Comparison of ENCODE assay signal across 13 cellular contexts in genomic region chr4:95835672-95836071, GRCh38. TPM values are rescaled to one million over a fixed set of nuclear protein-coding genes. Genes with fewer than 3 reads are reported as not detected.
DNase-seq lines count a peak whose midpoint lies in the region; ATAC-seq and TF ChIP-seq lines count a peak whose summit lies in the region.
"Had no signal": no experiment of that assay in that cellular context is flagged by ENCODE, and none has a peak within 500 bp of the region (broad histone marks: within the 10 kb centered on the region; RNA-seq: fewer than 3 reads in every experiment).

No MANE protein-coding gene starts in this region.

- no peak overlapping the region for H4K5ac ChIP-seq in H9 (ENCODE audit: insufficient read length, low read depth, low read length)

- intact Hi-C loops in colonic mucosa (cut with DNase I) = no loop called here

- H3K23ac ChIP-seq in H9 (ENCODE audit: insufficient read length, low read depth, low read length) = no peak overlapping the region

- no peak overlapping the region for H3K4ac ChIP-seq in H9 (ENCODE audit: low read depth, low read length)

- no peak overlapping the region for H2AK5ac ChIP-seq in H9 (ENCODE audit: insufficient read length, low read length)

- H2BK20ac ChIP-seq in H9 (ENCODE audit: low read depth, low read length, poor library complexity, severe bottlenecking) = no peak overlapping the region

- H3K27ac ChIP-seq in H9 (ENCODE audit: insufficient read length, low read depth, low read length) (no peak overlapping the region), RWPE2 (ENCODE audit: poor library complexity, severe bottlenecking) (no peak overlapping the region), colonic mucosa (no peak overlapping the region)

- no peak overlapping the region for H3K18ac ChIP-seq in H9 (ENCODE audit: insufficient read length, low read depth, low read length)

- H3K9me3 ChIP-seq in H9 (ENCODE audit: control insufficient read depth, low read depth, low read length) (no peaks in the 10 kb centered on the region), RWPE2 (ENCODE audit: severe bottlenecking) (no peaks in the 10 kb centered on the region), colonic mucosa (no peaks in the 10 kb centered on the region)

- H3K9me3 Mint-ChIP-seq in H9 = no peaks in the 10 kb centered on the region; a peak in 4 of 5 replicates

- H3K4me1 Mint-ChIP-seq in H9 = peaks cover 26 to 27% of the 10 kb centered on the region in 2 experiments
- H3K4me1 Mint-ChIP-seq: CD4-positive, alpha-beta memory T cell had no signal

- H3K56ac ChIP-seq in H9 (ENCODE audit: insufficient read length, low read depth, low read length) = no peak overlapping the region

- no peak for ATAC-seq in RWPE2 (ENCODE audit: low read depth)
- ATAC-seq in HG03280 (IDR thresholded peaks at IDR 0.05; ENCODE audit: unreplicated experiment) = no peak
- no peak for ATAC-seq in HG03469 (IDR thresholded peaks at IDR 0.05; ENCODE audit: unreplicated experiment)

- H3K27me3 ChIP-seq in H9 (ENCODE audit: insufficient read depth, low read length) (no peaks in the 10 kb centered on the region), RWPE2 (ENCODE audit: insufficient read depth, poor library complexity, severe bottlenecking) (no peaks in the 10 kb centered on the region), colonic mucosa (no peaks in the 10 kb centered on the region)

- H3T11ph ChIP-seq in H9 (ENCODE audit: low read length) = no peak overlapping the region

- H3K79me2 ChIP-seq in H9 (ENCODE audit: insufficient read depth, low read length) = no peaks in the 10 kb centered on the region

- no peaks in the 10 kb centered on the region for H4K20me1 ChIP-seq in H9 (ENCODE audit: control insufficient read depth, insufficient read depth, insufficient read length)

- H3K36me3 ChIP-seq in RWPE2 (ENCODE audit: low read depth) = no peaks in the 10 kb centered on the region
- no peaks in the 10 kb centered on the region for H3K36me3 ChIP-seq in colonic mucosa

- no peak overlapping the region for H2AFZ ChIP-seq in H9 (ENCODE audit: low read length)

- H3K27ac Mint-ChIP-seq in H9 = no peak overlapping the region
- H3K27ac Mint-ChIP-seq: CD4-positive, alpha-beta memory T cell had no signal

- WGBS in H9 (ENCODE audit: extremely low coverage, insufficient read length, low lambda C conversion rate) = no CpG with 5 or more reads among the region's 3 CpGs

- no peak overlapping the region for H3K14ac ChIP-seq in H9 (ENCODE audit: insufficient read depth, low read length)

- peaks cover 3% of the 10 kb centered on the region; the same call in 1 of the 2 replicates for H3K4me1 ChIP-seq in H9 (ENCODE audit: insufficient read depth, low read length)
- H3K4me1 ChIP-seq in RWPE2 (ENCODE audit: insufficient read depth, poor library complexity, severe bottlenecking) = no peaks in the 10 kb centered on the region
- no peaks in the 10 kb centered on the region for H3K4me1 ChIP-seq in colonic mucosa

- no peak overlapping the region for H2BK15ac ChIP-seq in H9 (ENCODE audit: low read depth, low read length)

- no peak overlapping the region for H2BK12ac ChIP-seq in H9 (ENCODE audit: insufficient read length, low read depth, low read length)

- no peaks in the 10 kb centered on the region for H3K27me3 Mint-ChIP-seq in H9 (ENCODE audit: low read depth)
- H3K27me3 Mint-ChIP-seq: CD4-positive, alpha-beta memory T cell had no signal

- no peak overlapping the region for H3K4me3 Mint-ChIP-seq in H9
- H3K4me3 Mint-ChIP-seq: CD4-positive, alpha-beta memory T cell had no signal

- no peak overlapping the region for H2BK5ac ChIP-seq in H9 (ENCODE audit: insufficient read length, low read length)

- peaks cover 0 to 11% (median 9%) of the 10 kb centered on the region in 3 experiments; a peak in 3 of 7 replicates for H3K36me3 Mint-ChIP-seq in H9 (ENCODE audit: insufficient read depth in 1 of 3, low read depth in 3 of 3)
- H3K36me3 Mint-ChIP-seq: CD4-positive, alpha-beta memory T cell had no signal

- peak; percentile 78 for TF ChIP-seq CTCF in H9 (conservative IDR thresholded peaks at IDR 0.05)
- TF ChIP-seq CTCF in RWPE2 (IDR thresholded peaks at IDR 0.05; ENCODE audit: poor library complexity, severe bottlenecking) = peak; percentile 48
- no peak for TF ChIP-seq CTCF in colonic mucosa (IDR thresholded peaks at IDR 0.05)

- in situ Hi-C loops in ACHN (cut with HindIII; ENCODE audit: low pct_ligation_motif_present, low pct_unique_long_range_greater_than_20kb, low sequenced_read_pairs) = no loop called here

- no peaks in the 10 kb centered on the region for H3K79me1 ChIP-seq in H9 (ENCODE audit: insufficient read depth, low read depth, low read length, poor library complexity, severe bottlenecking)

- no peak overlapping the region for H4K91ac ChIP-seq in H9 (ENCODE audit: insufficient read length, low read depth, low read length)

- no peak overlapping the region for H3K4me2 ChIP-seq in H9 (ENCODE audit: insufficient read depth, insufficient read length, low read length)

- no peaks in the 10 kb centered on the region for H3K23me2 ChIP-seq in H9 (ENCODE audit: insufficient read length, low read depth, low read length, poor library complexity, severe bottlenecking)

- H4K8ac ChIP-seq in H9 (replicated peaks; ENCODE audit: insufficient read length, low read depth, low read length) = no peak overlapping the region

- no peak overlapping the region for H3K4me3 ChIP-seq in RWPE2 (ENCODE audit: severe bottlenecking)
- no peak overlapping the region for H3K4me3 ChIP-seq in colonic mucosa
- H3K4me3 ChIP-seq: lung had no signal

- peak; percentile 37 for DNase-seq in ACHN
- peak; percentile 35 for DNase-seq in H9
- no peak for DNase-seq in RWPE2 (ENCODE audit: low spot score)
- peak; percentile 23 for DNase-seq in iPS-NIHi11 (ENCODE audit: low spot score)
- no peak for DNase-seq in stimulated activated CD4-positive, alpha-beta T cell treated with anti-CD3 and anti-CD28 coated beads, Interleukin-1b, Interleukin-23, amount 100 ng/mL, for 48 hours
- DNase-seq in colonic mucosa = no peak
- DNase-seq: activated effector memory CD4-positive, alpha-beta T cell treated with Interleukin-2 at 50 U/mL for 16 hours; CD4-positive, alpha-beta memory T cell; NCI-H146 had no signal

- H2BK120ac ChIP-seq in H9 (ENCODE audit: low read depth, low read length, poor library complexity, severe bottlenecking) = no peak overlapping the region

- H3K9ac ChIP-seq in H9 (ENCODE audit: extremely low read depth, insufficient read length, low read length) (no peak overlapping the region), colonic mucosa (ENCODE audit: low read depth in 2 of 2, low read length in 2 of 2) (no peak overlapping the region)

RNA-seq across cellular contexts. Expression of gene PDHA2, which starts 4.2 kb away (rescaled TPM):
- total RNA-seq in H9 (2021) (not detected in 2 replicates), colonic mucosa (not detected)
- total RNA-seq: CD4-positive, alpha-beta memory T cell; lung; T-helper 2 cell treated with Interferon-gamma antibody and Interleukin-4, amounts not matched to agents 100 ng/mL and 5 ng/mL, for 36 hours had no signal

Comparison
In these comparisons a context has a peak if more than half of its experiments do, and no peak if none do; other contexts are left out.
1. DNase-seq: peak in ACHN (single experiment), H9 (single experiment) and iPS-NIHi11 (single experiment); none in RWPE2 (single experiment), stimulated activated CD4-positive, alpha-beta T cell treated with anti-CD3 and anti-CD28 coated beads, Interleukin-1b, Interleukin-23, amount 100 ng/mL, for 48 hours (single experiment) and colonic mucosa (single experiment).